In the genomic region with DNA sequence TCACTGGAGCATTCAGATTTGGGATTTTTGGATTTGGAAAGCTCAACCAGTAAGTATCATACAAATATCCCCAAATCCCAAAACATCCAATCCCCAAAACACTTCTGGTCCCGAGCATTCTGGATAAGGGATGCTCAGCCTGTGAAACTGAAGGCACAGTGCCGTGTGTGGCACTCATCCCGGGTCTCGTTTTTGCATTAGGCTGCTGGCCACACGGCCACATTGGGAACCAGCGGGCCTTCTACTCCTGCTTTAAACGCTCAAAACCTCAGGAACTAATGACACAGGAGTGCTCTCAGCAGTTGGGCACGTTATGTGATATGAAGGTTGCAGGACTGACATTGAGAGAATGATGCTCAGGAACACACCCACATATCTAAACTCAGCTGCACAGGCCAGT, we compare ENCODE assay signal across 14 cellular contexts. TPM values are rescaled to one million over a fixed set of nuclear protein-coding genes. Genes with fewer than 3 reads are reported as not detected.
DNase-seq lines count a peak whose midpoint lies in the region; ATAC-seq and TF ChIP-seq lines count a peak whose summit lies in the region.
"Had no signal": no experiment of that assay in that cellular context is flagged by ENCODE, and none has a peak within 500 bp of the region (broad histone marks: within the 10 kb centered on the region; RNA-seq: fewer than 3 reads in every experiment).

No MANE protein-coding gene starts in this region.

- H3K9me3 ChIP-seq in upper lobe of right lung: no peaks in the 10 kb centered on the region
- H3K9me3 ChIP-seq: BLaER1 treated with 17β-estradiol and CSF1 and Interleukin-3, amounts not matched to agents 10 nM and 100 nM had no signal

- H3K27ac Mint-ChIP-seq in chondrocyte (ENCODE audit: unreplicated experiment): no peak overlapping the region
- no peak overlapping the region for H3K27ac Mint-ChIP-seq in immature natural killer cell
- H3K27ac Mint-ChIP-seq: CD4-positive, CD25-positive, alpha-beta regulatory T cell had no signal

- H3K36me3 ChIP-seq in upper lobe of right lung: no peaks in the 10 kb centered on the region
- H3K36me3 ChIP-seq: BLaER1 treated with 17β-estradiol and CSF1 and Interleukin-3, amounts not matched to agents 10 nM and 100 nM had no signal

- H3K4me1 Mint-ChIP-seq in chondrocyte (ENCODE audit: low read depth) (peaks cover 6% of the 10 kb centered on the region), immature natural killer cell (no peaks in the 10 kb centered on the region)
- H3K4me1 Mint-ChIP-seq: CD4-positive, CD25-positive, alpha-beta regulatory T cell had no signal

- intact Hi-C loops in cardiac septum (cut with DNase I): no loop called here
- intact Hi-C loops in left cardiac atrium (cut with DNase I): loop anchor here in 1 of 2 donors (10.0 kb wide), 1 partner anchor 160 kb away; a partner anchor contains a TSS
- intact Hi-C loops in posterior vena cava (cut with DNase I): no loop called here
- intact Hi-C loops in upper lobe of right lung (cut with DNase I): no loop called here

- H3K9me3 Mint-ChIP-seq in chondrocyte (ENCODE audit: low read depth) (no peaks in the 10 kb centered on the region), immature natural killer cell (no peaks in the 10 kb centered on the region)
- H3K9me3 Mint-ChIP-seq: GM23338 had no signal

- ATAC-seq in left cardiac atrium (no peak), upper lobe of right lung (no peak)

- H3K4me3 Mint-ChIP-seq in chondrocyte (ENCODE audit: unreplicated experiment): no peak overlapping the region
- no peak overlapping the region for H3K4me3 Mint-ChIP-seq in immature natural killer cell
- H3K4me3 Mint-ChIP-seq: CD4-positive, CD25-positive, alpha-beta regulatory T cell; GM23338 had no signal

- no peaks in the 10 kb centered on the region for H3K27me3 ChIP-seq in upper lobe of right lung
- H3K27me3 ChIP-seq: BLaER1 treated with 17β-estradiol and CSF1 and Interleukin-3, amounts not matched to agents 10 nM and 100 nM had no signal

- no peaks in the 10 kb centered on the region for H3K4me1 ChIP-seq in upper lobe of right lung

- TF ChIP-seq CTCF in chondrocyte (IDR thresholded peaks at IDR 0.05) (no peak), upper lobe of right lung (IDR thresholded peaks at IDR 0.05) (no peak)

- H3K27ac ChIP-seq in upper lobe of right lung: no peak overlapping the region
- H3K27ac ChIP-seq: BLaER1 treated with 17β-estradiol and CSF1 and Interleukin-3, amounts not matched to agents 10 nM and 100 nM had no signal

- H3K36me3 Mint-ChIP-seq in chondrocyte (ENCODE audit: low read depth) (peaks cover 12% of the 10 kb centered on the region), immature natural killer cell (no peaks in the 10 kb centered on the region)
- H3K36me3 Mint-ChIP-seq: CD4-positive, CD25-positive, alpha-beta regulatory T cell had no signal

- DNase-seq in cardiac septum (ENCODE audit: low spot score): peak; percentile 39
- DNase-seq in left cardiac atrium: no peak
- DNase-seq in chondrocyte (ENCODE audit: low spot score): peak; percentile 37
- peak; percentile 42 for DNase-seq in posterior vena cava (ENCODE audit: low spot score)
- peak; percentile 20 for DNase-seq in upper lobe of right lung
- DNase-seq in immature natural killer cell: no peak
- no peak for DNase-seq in kidney glomerular epithelial cell (lab: John Stamatoyannopoulos, UW)
- DNase-seq in HuH-7 (ENCODE audit: low spot score): no peak
- DNase-seq: ACHN; CD4-positive, CD25-positive, alpha-beta regulatory T cell; DMS53; H7 had no signal

- H3K27me3 Mint-ChIP-seq in chondrocyte (ENCODE audit: low read depth): no peaks in the 10 kb centered on the region
- H3K27me3 Mint-ChIP-seq in immature natural killer cell (ENCODE audit: low read depth in 3 of 3): peaks cover 8 to 14% (median 14%) of the 10 kb centered on the region in 3 donors
- H3K27me3 Mint-ChIP-seq: CD4-positive, CD25-positive, alpha-beta regulatory T cell had no signal

- no peak overlapping the region for H3K4me3 ChIP-seq in upper lobe of right lung
- H3K4me3 ChIP-seq: BLaER1 treated with 17β-estradiol and CSF1 and Interleukin-3, amounts not matched to agents 10 nM and 100 nM; GM23338 had no signal

RNA-seq across cellular contexts. Expression of a gene that starts 35.6 kb away (rescaled TPM):
- total RNA-seq in cardiac septum (8.8 TPM), left cardiac atrium (1 to 10 TPM; 6.7 to 8.8 TPM), chondrocyte (16.2 to 24.7 TPM (median 17.2 TPM) in 3 replicates), posterior vena cava (10 to 100 TPM; 14.3 to 18.0 TPM), upper lobe of right lung (16.9 TPM)
- 10 to 100 TPM; 28.6 to 45.7 (median 29.6) TPM for polyA plus RNA-seq in immature natural killer cell

Comparison
In these comparisons a context has a peak if more than half of its experiments do, and no peak if none do; other contexts are left out.
1. DNase-seq: peak in cardiac septum (single experiment), chondrocyte (single experiment), posterior vena cava (single experiment) and upper lobe of right lung (single experiment); none in left cardiac atrium (single experiment), immature natural killer cell (0 of 3), kidney glomerular epithelial cell (single experiment) and HuH-7 (single experiment).